ENCODE assay signal across 1 cellular context in the genomic region with DNA sequence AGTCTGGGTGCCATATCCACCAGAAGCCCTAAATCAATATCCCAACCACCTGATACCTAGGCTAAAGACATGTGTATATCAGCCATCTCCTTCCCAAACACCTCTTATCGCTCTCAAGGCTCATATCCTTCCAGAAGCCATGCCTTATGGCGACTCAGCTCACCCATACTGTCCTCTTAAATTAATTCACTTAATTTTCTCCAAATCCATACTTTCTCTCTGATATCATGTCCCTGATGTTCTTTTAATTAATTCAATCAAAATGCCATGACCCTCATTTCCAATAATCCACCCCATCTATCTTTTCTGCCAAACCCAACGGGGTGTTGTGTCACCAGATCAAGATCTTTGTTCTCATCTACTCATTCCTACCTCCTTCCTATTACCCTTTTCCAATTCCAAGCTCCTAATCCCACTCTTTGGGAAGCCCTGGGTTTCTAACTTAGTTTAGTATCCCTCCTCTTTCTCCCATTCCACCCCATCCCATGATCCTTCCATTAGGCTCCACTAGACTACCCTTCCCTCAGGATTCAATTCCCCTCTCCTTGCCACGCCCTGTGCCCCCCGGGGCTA.
TF ChIP-seq lines count a peak whose summit lies in the region.

No MANE protein-coding gene starts in this region.

TF ChIP-seq in HepG2, 621 proteins besides CTCF, POLR2A, EP300 and RAD21 (continued from another document):
- TF ChIP-seq ZNF552 (CRISPR knock-in tag; IDR thresholded peaks at IDR 0.05; ENCODE audit: borderline replicate concordance) (no peak), ZNF790 (CRISPR knock-in tag; IDR thresholded peaks at IDR 0.05; ENCODE audit: borderline replicate concordance) (no peak), AFF4 (CRISPR knock-in tag; IDR thresholded peaks at IDR 0.05) (no peak), JUNB (CRISPR knock-in tag; IDR thresholded peaks at IDR 0.05; ENCODE audit: borderline replicate concordance) (no peak), ZNF446 (CRISPR knock-in tag; IDR thresholded peaks at IDR 0.05) (no peak), MAFF (IDR thresholded peaks at IDR 0.05; ENCODE audit: low read depth, low read length) (no peak), CEBPG (CRISPR knock-in tag; IDR thresholded peaks at IDR 0.05) (no peak), U2AF2 (IDR thresholded peaks at IDR 0.05; ENCODE audit: low read depth, low read length) (no peak), SMC3 (IDR thresholded peaks at IDR 0.05; ENCODE audit: low read length) (no peak), KDM2A (CRISPR knock-in tag; IDR thresholded peaks at IDR 0.05; ENCODE audit: borderline replicate concordance, low read depth) (no peak)
- TF ChIP-seq, protein P1, sequence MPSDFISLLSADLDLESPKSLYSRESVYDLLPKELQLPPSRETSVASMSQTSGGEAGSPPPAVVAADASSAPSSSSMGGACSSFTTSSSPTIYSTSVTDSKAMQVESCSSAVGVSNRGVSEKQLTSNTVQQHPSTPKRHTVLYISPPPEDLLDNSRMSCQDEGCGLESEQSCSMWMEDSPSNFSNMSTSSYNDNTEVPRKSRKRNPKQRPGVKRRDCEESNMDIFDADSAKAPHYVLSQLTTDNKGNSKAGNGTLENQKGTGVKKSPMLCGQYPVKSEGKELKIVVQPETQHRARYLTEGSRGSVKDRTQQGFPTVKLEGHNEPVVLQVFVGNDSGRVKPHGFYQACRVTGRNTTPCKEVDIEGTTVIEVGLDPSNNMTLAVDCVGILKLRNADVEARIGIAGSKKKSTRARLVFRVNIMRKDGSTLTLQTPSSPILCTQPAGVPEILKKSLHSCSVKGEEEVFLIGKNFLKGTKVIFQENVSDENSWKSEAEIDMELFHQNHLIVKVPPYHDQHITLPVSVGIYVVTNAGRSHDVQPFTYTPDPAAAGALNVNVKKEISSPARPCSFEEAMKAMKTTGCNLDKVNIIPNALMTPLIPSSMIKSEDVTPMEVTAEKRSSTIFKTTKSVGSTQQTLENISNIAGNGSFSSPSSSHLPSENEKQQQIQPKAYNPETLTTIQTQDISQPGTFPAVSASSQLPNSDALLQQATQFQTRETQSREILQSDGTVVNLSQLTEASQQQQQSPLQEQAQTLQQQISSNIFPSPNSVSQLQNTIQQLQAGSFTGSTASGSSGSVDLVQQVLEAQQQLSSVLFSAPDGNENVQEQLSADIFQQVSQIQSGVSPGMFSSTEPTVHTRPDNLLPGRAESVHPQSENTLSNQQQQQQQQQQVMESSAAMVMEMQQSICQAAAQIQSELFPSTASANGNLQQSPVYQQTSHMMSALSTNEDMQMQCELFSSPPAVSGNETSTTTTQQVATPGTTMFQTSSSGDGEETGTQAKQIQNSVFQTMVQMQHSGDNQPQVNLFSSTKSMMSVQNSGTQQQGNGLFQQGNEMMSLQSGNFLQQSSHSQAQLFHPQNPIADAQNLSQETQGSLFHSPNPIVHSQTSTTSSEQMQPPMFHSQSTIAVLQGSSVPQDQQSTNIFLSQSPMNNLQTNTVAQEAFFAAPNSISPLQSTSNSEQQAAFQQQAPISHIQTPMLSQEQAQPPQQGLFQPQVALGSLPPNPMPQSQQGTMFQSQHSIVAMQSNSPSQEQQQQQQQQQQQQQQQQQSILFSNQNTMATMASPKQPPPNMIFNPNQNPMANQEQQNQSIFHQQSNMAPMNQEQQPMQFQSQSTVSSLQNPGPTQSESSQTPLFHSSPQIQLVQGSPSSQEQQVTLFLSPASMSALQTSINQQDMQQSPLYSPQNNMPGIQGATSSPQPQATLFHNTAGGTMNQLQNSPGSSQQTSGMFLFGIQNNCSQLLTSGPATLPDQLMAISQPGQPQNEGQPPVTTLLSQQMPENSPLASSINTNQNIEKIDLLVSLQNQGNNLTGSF (CRISPR knock-in tag; IDR thresholded peaks at IDR 0.05), result no peak
TF ChIP-seq in HepG2: peak in this region for 10.
